Comparison of ENCODE assay signal across 8 cellular contexts in the genomic region with DNA sequence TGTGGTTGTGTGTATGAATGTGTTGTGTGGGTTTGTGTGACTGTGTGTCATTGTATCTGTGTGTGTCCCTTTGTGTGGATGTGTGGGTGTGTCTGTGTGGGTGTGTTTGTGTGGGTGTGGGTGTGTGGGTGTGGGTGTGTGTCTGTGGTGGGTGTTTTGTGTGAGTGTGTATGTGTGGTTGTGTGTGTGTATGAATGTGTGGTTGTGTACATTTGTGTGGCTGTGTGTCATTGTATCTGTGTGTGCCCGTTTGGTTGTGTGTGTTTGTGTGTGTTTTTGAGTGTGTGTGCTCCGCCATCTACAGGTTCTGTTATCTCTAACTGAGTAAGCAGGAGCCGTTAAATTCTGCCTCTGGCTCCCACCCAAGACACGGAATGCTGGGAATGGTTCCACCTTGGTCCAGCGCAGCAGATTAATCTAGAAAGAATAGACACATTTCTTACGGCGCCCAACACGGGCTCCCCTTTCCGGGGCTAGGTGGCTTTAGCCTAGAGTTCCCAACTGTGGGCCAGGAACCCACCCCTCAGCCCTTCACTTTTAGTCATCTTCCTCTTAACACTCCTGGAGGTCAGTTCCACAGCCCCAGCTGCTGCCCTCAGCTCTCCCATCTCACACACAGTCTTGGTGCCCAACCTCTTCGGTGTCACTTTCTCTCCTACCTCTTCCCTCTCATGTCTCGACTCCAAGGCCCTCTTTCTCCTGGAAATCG.
DNase-seq lines count a peak whose midpoint lies in the region; TF ChIP-seq lines count a peak whose summit lies in the region.
"Had no signal": no experiment of that assay in that cellular context is flagged by ENCODE, and none has a peak within 500 bp of the region (broad histone marks: within the 10 kb centered on the region; RNA-seq: fewer than 3 reads in every experiment).

No MANE protein-coding gene starts in this region.

- no peak overlapping the region for H2AFZ ChIP-seq in fibroblast of lung (ENCODE audit: low read length)

- no peaks in the 10 kb centered on the region for H4K20me1 ChIP-seq in fibroblast of lung (ENCODE audit: control insufficient read depth, extremely low read depth, insufficient read depth, low read length)

- no peaks in the 10 kb centered on the region for H3K36me3 ChIP-seq in H7 (replicated peaks; ENCODE audit: control insufficient read depth, insufficient read depth, low read length)
- no peaks in the 10 kb centered on the region for H3K36me3 ChIP-seq in fibroblast of lung (ENCODE audit: control insufficient read depth, insufficient read depth, low read length)

- no peaks in the 10 kb centered on the region for H3K79me2 ChIP-seq in fibroblast of lung (ENCODE audit: control insufficient read depth, insufficient read depth, low read length)

- no peaks in the 10 kb centered on the region for H3K4me1 ChIP-seq in fibroblast of lung (ENCODE audit: control insufficient read depth, extremely low read depth, insufficient read depth, low read length)

- DNase-seq in H7, result peak; percentile 47
- DNase-seq in RPMI7951 (ENCODE audit: low read depth), result peak; percentile 69
- peak; percentile 49 to 85 for DNase-seq in fibroblast of lung (ENCODE audit: low read depth in 2 of 2)
- peak; percentile 57 for DNase-seq in renal cortical epithelial cell (ENCODE audit: low read depth)
- no peak for DNase-seq in nucleus accumbens (lab: John Stamatoyannopoulos, UW)
- DNase-seq in GM10266 (ENCODE audit: extremely low spot score), result no peak
- no peak for DNase-seq in HCEC 1CT
- DNase-seq: activated T-cell treated with anti-CD3 and anti-CD28 coated beads, Interleukin-2, amount 50 U/mL, for 72 hours had no signal

- H3K4me2 ChIP-seq in fibroblast of lung (ENCODE audit: extremely low read depth, insufficient read depth, low read length), result no peak overlapping the region

- no peak for TF ChIP-seq CTCF in fibroblast of lung (conservative IDR thresholded peaks at IDR 0.05 in 1 of 2, IDR thresholded peaks at IDR 0.05 in 1 of 2; ENCODE audit: low read depth in 1 of 2, low read length in 2 of 2)
- TF ChIP-seq CTCF in GM10266 (IDR thresholded peaks at IDR 0.05; ENCODE audit: control insufficient read depth, insufficient read depth, low read depth, missing control alignments), result no peak

- H3K4me3 ChIP-seq in H7 (ENCODE audit: insufficient read depth, low read depth, low read length) (no peak overlapping the region), fibroblast of lung (replicated peaks in 1 of 4; ENCODE audit: control extremely low read depth in 1 of 4, insufficient read depth in 1 of 4, low read depth in 3 of 4, low read length in 4 of 4) (no peak overlapping the region)

- no peak overlapping the region for H3K27ac ChIP-seq in fibroblast of lung (ENCODE audit: insufficient read depth, low read length)

- H3K9me3 ChIP-seq in fibroblast of lung (ENCODE audit: control insufficient read depth, insufficient read depth, low read depth, low read length), result no peaks in the 10 kb centered on the region

- no peak overlapping the region for H3K9ac ChIP-seq in fibroblast of lung (ENCODE audit: insufficient read depth, low read length)

- H3K27me3 ChIP-seq in H7 (ENCODE audit: control insufficient read depth, insufficient read depth, low read length), result no peaks in the 10 kb centered on the region
- H3K27me3 ChIP-seq in fibroblast of lung (ENCODE audit: control insufficient read depth, insufficient read depth, low read length), result no peaks in the 10 kb centered on the region

Comparison
In these comparisons a context has a peak if more than half of its experiments do, and no peak if none do; other contexts are left out.
1. DNase-seq: peak in H7 (single experiment), RPMI7951 (single experiment), fibroblast of lung (2 of 2) and renal cortical epithelial cell (single experiment); none in nucleus accumbens (0 of 56), GM10266 (single experiment) and HCEC 1CT (single experiment).